ENCODE assay signal across 19 cellular contexts in genomic region chr7:111834367-111834766, GRCh38.
"Had no signal": no experiment of that assay in that cellular context is flagged by ENCODE, and none has a peak within 500 bp of the region (broad histone marks: within the 10 kb centered on the region; RNA-seq: fewer than 3 reads in every experiment).

No MANE protein-coding gene starts in this region.

- H3K9me3 ChIP-seq: gastrocnemius medialis, lower lobe of right lung, ovary, stomach, thoracic aorta, transverse colon had no signal

- H3K4me1 Mint-ChIP-seq: naive thymus-derived CD4-positive, alpha-beta T cell; nephron progenitor cell had no signal

- H3K36me3 ChIP-seq: gastrocnemius medialis, ovary, stomach, thoracic aorta, transverse colon had no signal

- H3K27ac ChIP-seq: coronary artery, gastrocnemius medialis, heart right ventricle, left ventricle myocardium inferior, lower lobe of right lung, ovary, stomach, thoracic aorta, transverse colon had no signal

- H3K27ac Mint-ChIP-seq: naive thymus-derived CD4-positive, alpha-beta T cell; nephron progenitor cell had no signal

- H3K27me3 ChIP-seq: gastrocnemius medialis, heart right ventricle, ovary, stomach, transverse colon had no signal

- H3K4me3 Mint-ChIP-seq: naive thymus-derived CD4-positive, alpha-beta T cell; nephron progenitor cell had no signal

- DNase-seq: effector CD8-positive, alpha-beta T cell; gastrocnemius medialis; heart right ventricle; left cardiac atrium; left ventricle myocardium inferior; lower lobe of right lung; mesenchymal stem cell; naive thymus-derived CD4-positive, alpha-beta T cell; nephron progenitor cell; ovary; right cardiac atrium; small intestine; stimulated activated CD4-positive, alpha-beta T cell treated with anti-CD3 and anti-CD28 coated beads, Interleukin-12 subunit alpha, Interleukin-12 subunit beta, amount 100 ng/mL, for 4 hours; stimulated activated naive CD4-positive, alpha-beta T cell; stomach; substantia nigra; transverse colon had no signal

- H3K36me3 Mint-ChIP-seq: naive thymus-derived CD4-positive, alpha-beta T cell had no signal

- H3K4me1 ChIP-seq: gastrocnemius medialis, left ventricle myocardium inferior, lower lobe of right lung, stomach, transverse colon had no signal

- H3K4me3 ChIP-seq: coronary artery, gastrocnemius medialis, heart right ventricle, left ventricle myocardium inferior, lower lobe of right lung, ovary, stomach, thoracic aorta, transverse colon had no signal
